In genomic region chr13:51066091-51066831, GRCh38 we compare ENCODE assay signal across 14 cellular contexts. TPM values are rescaled to one million over a fixed set of nuclear protein-coding genes. Genes with fewer than 3 reads are reported as not detected.
DNase-seq lines count a peak whose midpoint lies in the region; ATAC-seq, FAIRE-seq and TF ChIP-seq lines count a peak whose summit lies in the region.
"Had no signal": no experiment of that assay in that cellular context is flagged by ENCODE, and none has a peak within 500 bp of the region (broad histone marks: within the 10 kb centered on the region; RNA-seq: fewer than 3 reads in every experiment).

No MANE protein-coding gene starts in this region.

- peaks cover 18% of the 10 kb centered on the region for H3K4me1 Mint-ChIP-seq in activated CD4-positive, alpha-beta T cell treated with anti-CD3 and anti-CD28 coated beads, Interleukin-2, amount 10 ng/mL, durations not matched to agents 24 days and 14 days

- TF ChIP-seq POLR2A in GM12878 (IDR thresholded peaks at IDR 0.05; ENCODE audit: low read depth, low read length), result no peak

- no peak overlapping the region for H2BK15ac ChIP-seq in mesenchymal stem cell (ENCODE audit: low read depth, poor library complexity, severe bottlenecking)

- H3K4me3 ChIP-seq in DOHH2 (ENCODE audit: low read length) (no peak overlapping the region), GM12878 (no peak overlapping the region), mesenchymal stem cell (ENCODE audit: insufficient read depth in 1 of 2, low read depth in 1 of 2, low read length in 2 of 2) (no peak overlapping the region)

- CTCF ChIA-PET in GM12878 (lab: Yijun Ruan, JAX), result interaction anchor here (1.1 to 1.9 kb wide), 7 partner anchors 9 to 1090 kb away, joined by 3 to 5 read pairs (median 3); no protein-coding TSS in a partner anchor

- DNase-seq in KG1 (lab: John Stamatoyannopoulos, UW), result peak; percentile 66
- DNase-seq in GM12878 (ENCODE audit: low read depth, low spot score), result no peak
- DNase-seq in mesenchymal stem cell, result peak; percentile 53
- no peak for DNase-seq in activated CD4-positive, alpha-beta T cell treated with anti-CD3 and anti-CD28 coated beads, Interleukin-2, amount 10 ng/mL, durations not matched to agents 24 days and 14 days
- DNase-seq: activated T-cell treated with anti-CD3 and anti-CD28 coated beads, Interleukin-2, amount 50 U/mL, for 48 hours; kidney glomerular epithelial cell; NCI-H1105 had no signal

- H3K27me3 Mint-ChIP-seq in activated CD4-positive, alpha-beta T cell treated with anti-CD3 and anti-CD28 coated beads, Interleukin-2, amount 10 ng/mL, durations not matched to agents 24 days and 14 days, result peaks cover 24% of the 10 kb centered on the region

- H3K4ac ChIP-seq in mesenchymal stem cell (ENCODE audit: low read depth in 1 of 2, low read length in 2 of 2), result peak overlapping the region in 1 of 2 experiments; percentile 47

- H3K27ac Mint-ChIP-seq in activated CD4-positive, alpha-beta T cell treated with anti-CD3 and anti-CD28 coated beads, Interleukin-2, amount 10 ng/mL, durations not matched to agents 24 days and 14 days, result no peak overlapping the region
- H3K27ac Mint-ChIP-seq: stimulated activated naive CD8-positive, alpha-beta T cell treated with anti-CD3 and anti-CD28 coated beads, Interleukin-15, Interleukin-2, amounts not matched to agents 100 ng/mL and 50 ng/mL, for 24 hours had no signal

- H3K18ac ChIP-seq in mesenchymal stem cell (ENCODE audit: low read depth in 1 of 2, low read length in 2 of 2), result no peak overlapping the region

- H2BK5ac ChIP-seq in mesenchymal stem cell (ENCODE audit: low read depth, low read length, poor library complexity, severe bottlenecking), result no peak overlapping the region

- ATAC-seq in GM12878, result peak; percentile 55
- no peak for ATAC-seq in HG02642 (IDR thresholded peaks at IDR 0.05; ENCODE audit: poor library complexity, unreplicated experiment)
- no peak for ATAC-seq in GM18861 (IDR thresholded peaks at IDR 0.05; ENCODE audit: unreplicated experiment)
- ATAC-seq in HG02678 (IDR thresholded peaks at IDR 0.05; ENCODE audit: unreplicated experiment), result no peak

- H3K14ac ChIP-seq in mesenchymal stem cell (ENCODE audit: low read length in 2 of 2), result no peak overlapping the region

- H3K9me3 Mint-ChIP-seq in activated CD4-positive, alpha-beta T cell treated with anti-CD3 and anti-CD28 coated beads, Interleukin-2, amount 10 ng/mL, durations not matched to agents 24 days and 14 days, result no peaks in the 10 kb centered on the region
- H3K9me3 Mint-ChIP-seq: stimulated activated naive CD8-positive, alpha-beta T cell treated with anti-CD3 and anti-CD28 coated beads, Interleukin-15, Interleukin-2, amounts not matched to agents 100 ng/mL and 50 ng/mL, for 24 hours had no signal

- BruUV-seq in GM12878 (replicated peaks; lab: Mats Ljungman, UMichigan), result no TSS peak

- TF ChIP-seq CTCF in DOHH2 (IDR thresholded peaks at IDR 0.05; ENCODE audit: low read depth, low read length, poor library complexity, severe bottlenecking) (peak; percentile 10), GM12878 (IDR thresholded peaks at IDR 0.05 in 2 of 3, conservative IDR thresholded peaks at IDR 0.05 in 1 of 3; ENCODE audit: control insufficient read depth in 2 of 3, extremely low read depth in 1 of 3, insufficient read depth in 1 of 3, low read depth in 3 of 3, low read length in 3 of 3) (0 out of 6 replicates have a peak, but pooled peaks of 1 of the 3 experiments have one; percentile 18)

- no peak overlapping the region for H4K8ac ChIP-seq in mesenchymal stem cell (ENCODE audit: low read length)

- no peak for TF ChIP-seq EP300 in GM12878 (IDR thresholded peaks at IDR 0.05; ENCODE audit: borderline replicate concordance in 1 of 2, control insufficient read depth in 1 of 2, low read depth in 2 of 2, low read length in 2 of 2)

- H3K36me3 Mint-ChIP-seq in activated CD4-positive, alpha-beta T cell treated with anti-CD3 and anti-CD28 coated beads, Interleukin-2, amount 10 ng/mL, durations not matched to agents 24 days and 14 days (ENCODE audit: low read depth), result no peaks in the 10 kb centered on the region

- in situ Hi-C loops in GM12878 (cut with MboI), result loop anchor here (10.0 to 25.0 kb wide), 2 partner anchors 981 to 1404 kb away; no protein-coding TSS in a partner anchor

- FAIRE-seq in GM12878 (lab: Jason Lieb, UNC), result no peak

- RAD21 ChIA-PET in GM12878 (lab: Charles Lee; ENCODE audit: unreplicated experiment), result interaction anchor here (1.3 to 2.1 kb wide), 2 partner anchors 1089 to 1090 kb away, joined by 3 to 5 read pairs; no protein-coding TSS in a partner anchor

- no peak overlapping the region for H3K9ac ChIP-seq in GM12878 (ENCODE audit: control insufficient read depth, insufficient read depth, low read length)
- H3K9ac ChIP-seq in mesenchymal stem cell (ENCODE audit: low read length), result no peak overlapping the region

- H3K9me3 ChIP-seq in DOHH2 (ENCODE audit: control insufficient read depth, insufficient read depth, low read length) (no peaks in the 10 kb centered on the region), GM12878 (replicated peaks; ENCODE audit: control insufficient read depth, insufficient read depth, low read length) (no peaks in the 10 kb centered on the region), mesenchymal stem cell (ENCODE audit: control insufficient read depth, low read length) (no peaks in the 10 kb centered on the region)

- H3K36me3 ChIP-seq in DOHH2 (ENCODE audit: control insufficient read depth, low read length) (no peaks in the 10 kb centered on the region), GM12878 (ENCODE audit: control insufficient read depth in 2 of 2, insufficient read depth in 2 of 2, low read length in 1 of 2) (no peaks in the 10 kb centered on the region), mesenchymal stem cell (ENCODE audit: control insufficient read depth in 1 of 2, insufficient read depth in 2 of 2, low read depth in 1 of 2, low read length in 2 of 2) (no peaks in the 10 kb centered on the region)

- no peaks in the 10 kb centered on the region for H3F3A ChIP-seq in DOHH2 (ENCODE audit: control insufficient read depth, insufficient read depth)

- POLR2A ChIA-PET in GM12878 (lab: Charles Lee), result no interaction called here

- no peak overlapping the region for H3K4me3 Mint-ChIP-seq in activated CD4-positive, alpha-beta T cell treated with anti-CD3 and anti-CD28 coated beads, Interleukin-2, amount 10 ng/mL, durations not matched to agents 24 days and 14 days
- H3K4me3 Mint-ChIP-seq: stimulated activated naive CD8-positive, alpha-beta T cell treated with anti-CD3 and anti-CD28 coated beads, Interleukin-15, Interleukin-2, amounts not matched to agents 100 ng/mL and 50 ng/mL, for 24 hours had no signal

- no peak overlapping the region for H3K27ac ChIP-seq in DOHH2 (ENCODE audit: low read depth, low read length)
- H3K27ac ChIP-seq in GM12878 (ENCODE audit: control insufficient read depth, insufficient read depth), result no peak overlapping the region
- no peak overlapping the region for H3K27ac ChIP-seq in mesenchymal stem cell (ENCODE audit: low read length, poor library complexity, severe bottlenecking)

- H3K27me3 ChIP-seq in DOHH2 (ENCODE audit: control insufficient read depth, low read length) (peaks cover 10% of the 10 kb centered on the region; the same call in 1 of the 2 replicates), GM12878 (replicated peaks in 1 of 2; ENCODE audit: control insufficient read depth in 2 of 2, insufficient read depth in 2 of 2, low read length in 1 of 2) (no peaks in the 10 kb centered on the region; a peak in 3 of 4 replicates), mesenchymal stem cell (ENCODE audit: control insufficient read depth in 1 of 2, insufficient read depth in 1 of 2, low read length in 2 of 2) (peaks cover 16 to 37% of the 10 kb centered on the region in 2 experiments)

- H3K9me2 ChIP-seq in DOHH2 (replicated peaks; ENCODE audit: control insufficient read depth, low read length), result no peaks in the 10 kb centered on the region

- no peak overlapping the region for H4K91ac ChIP-seq in mesenchymal stem cell (ENCODE audit: low read length)

- intact Hi-C loops in GM12878 (cut with micrococcal nuclease; ENCODE audit: unreplicated experiment), result loop anchor here (5.0 to 10.0 kb wide), 2 partner anchors 264 to 551 kb away; no protein-coding TSS in a partner anchor
- intact Hi-C loops in activated CD4-positive, alpha-beta T cell treated with anti-CD3 and anti-CD28 coated beads, Interleukin-2, amount 10 ng/mL, durations not matched to agents 24 days and 14 days (cut with micrococcal nuclease), result loop anchor here (10.0 kb wide), 1 partner anchor 261 kb away; no protein-coding TSS in a partner anchor

- H2AK5ac ChIP-seq in mesenchymal stem cell (ENCODE audit: low read length, severe bottlenecking), result no peak overlapping the region

- TF ChIP-seq RAD21 in GM12878 (IDR thresholded peaks at IDR 0.05; ENCODE audit: insufficient read depth, low read depth, low read length), result no peak

- H3K79me2 ChIP-seq in DOHH2 (ENCODE audit: control insufficient read depth, low read length) (no peaks in the 10 kb centered on the region), GM12878 (ENCODE audit: control insufficient read depth, insufficient read depth, low read length) (no peaks in the 10 kb centered on the region)

- no peaks in the 10 kb centered on the region for H3K79me1 ChIP-seq in mesenchymal stem cell (replicated peaks; ENCODE audit: low read length, poor library complexity, severe bottlenecking)

- no peak overlapping the region for H3K4me2 ChIP-seq in DOHH2 (ENCODE audit: low read length)
- H3K4me2 ChIP-seq in GM12878 (ENCODE audit: control insufficient read depth, insufficient read depth), result no peak overlapping the region
- no peak overlapping the region for H3K4me2 ChIP-seq in mesenchymal stem cell (ENCODE audit: low read length, poor library complexity, severe bottlenecking)

- no peak overlapping the region for H3K23ac ChIP-seq in mesenchymal stem cell (ENCODE audit: low read length in 2 of 2)

- WGBS in GM12878 (ENCODE audit: insufficient coverage, insufficient replicate concordance, low lambda C conversion rate, missing lambda C conversion rate), result 24% methylated on average over 15 of the region's 15 CpGs
- WGBS in mesenchymal stem cell, result 50% methylated on average over 10 of the region's 15 CpGs

- H3K4me1 ChIP-seq in DOHH2 (ENCODE audit: control insufficient read depth, low read length) (peaks cover 6% of the 10 kb centered on the region), GM12878 (ENCODE audit: control insufficient read depth, insufficient read depth, low read length) (no peaks in the 10 kb centered on the region), mesenchymal stem cell (ENCODE audit: control insufficient read depth, insufficient read depth, low read depth, low read length) (peaks cover 6% of the 10 kb centered on the region)

- H2AFZ ChIP-seq in GM12878 (ENCODE audit: control insufficient read depth, low read depth, low read length), result no peak overlapping the region
- peak overlapping the region; percentile 37 for H2AFZ ChIP-seq in mesenchymal stem cell (ENCODE audit: low read depth, low read length)

- no peaks in the 10 kb centered on the region for H4K20me1 ChIP-seq in DOHH2 (ENCODE audit: control insufficient read depth, insufficient read depth, low read depth, low read length)
- no peaks in the 10 kb centered on the region for H4K20me1 ChIP-seq in GM12878 (ENCODE audit: control insufficient read depth, insufficient read depth)

- no peak overlapping the region for H2BK12ac ChIP-seq in mesenchymal stem cell (ENCODE audit: low read length in 2 of 2)

- no peak overlapping the region for H2BK120ac ChIP-seq in mesenchymal stem cell (ENCODE audit: low read depth, low read length)

- SMC1A ChIA-PET in GM12878 (lab: Charles Lee; ENCODE audit: uncharacterized antibody, unreplicated experiment), result interaction anchor here (1.1 kb wide), 1 partner anchor 12 kb away, joined by 3 read pairs; no protein-coding TSS in a partner anchor

RNA-seq across cellular contexts. Expression of gene C13orf42, which starts 44.8 kb away (rescaled TPM):
- total RNA-seq in GM12878 (2013; cell fraction: nucleolus; rRNA removed), result not detected in 2 replicates
- not detected in 2 replicates for total RNA-seq in GM12878 (2014; rRNA removed)
- total RNA-seq in GM12878 (2014; rRNA removed; fragmentation: Illumina TruSeq; extraction: Trizol), result not detected in 2 replicates
- total RNA-seq in GM12878 (2021), result not detected in 2 replicates
- not detected for polyA plus RNA-seq in GM12878 (2011; ENCODE audit: low read depth)
- not detected in 2 replicates for polyA plus RNA-seq in GM12878 (2011; rRNA removed)
- polyA plus RNA-seq in GM12878 (2011; cell fraction: cytosol; rRNA removed), result not detected in 2 replicates
- not detected in 2 replicates for polyA plus RNA-seq in GM12878 (2011; cell fraction: nucleus; rRNA removed)
- polyA plus RNA-seq in GM12878 (2012), result not detected in 2 replicates
- not detected in 2 replicates for polyA plus RNA-seq in GM12878 (2014; fragmentation: Illumina TruSeq; extraction: Trizol)
- polyA plus RNA-seq in GM12878 (2014; fragmentation: Nextera tagmentation; extraction: Ambion mirVana), result not detected
- not detected in 2 replicates for polyA plus RNA-seq in GM12878 (2014; rRNA removed)
- not detected for polyA plus RNA-seq in GM12878 (2016; fragmentation: Nextera tagmentation; extraction: Ambion mirVana)
- not detected in 2 replicates for polyA minus RNA-seq in GM12878 (2011; rRNA and poly(A)+ RNA removed)
- polyA minus RNA-seq in GM12878 (2011; cell fraction: cytosol; rRNA and poly(A)+ RNA removed), result not detected in 2 replicates
- not detected in 2 replicates for polyA minus RNA-seq in GM12878 (2011; cell fraction: nucleus; rRNA and poly(A)+ RNA removed)
- polyA plus RNA-seq in mesenchymal stem cell (2013, experiment 1 of 2), result not detected
- not detected for polyA plus RNA-seq in mesenchymal stem cell (2013, experiment 2 of 2)
- not detected in 2 replicates for total RNA-seq in activated CD4-positive, alpha-beta T cell treated with anti-CD3 and anti-CD28 coated beads, Interleukin-2, amount 10 ng/mL, durations not matched to agents 24 days and 14 days
- total RNA-seq: dermis microvascular lymphatic vessel endothelial cell, skeletal muscle tissue had no signal

Comparison
In these comparisons a context has a peak if more than half of its experiments do, and no peak if none do; other contexts are left out.
1. DNase-seq: peak in KG1 (single experiment) and mesenchymal stem cell (single experiment); none in GM12878 (single experiment) and activated CD4-positive, alpha-beta T cell treated with anti-CD3 and anti-CD28 coated beads, Interleukin-2, amount 10 ng/mL, durations not matched to agents 24 days and 14 days (single experiment).